In the genomic region with DNA sequence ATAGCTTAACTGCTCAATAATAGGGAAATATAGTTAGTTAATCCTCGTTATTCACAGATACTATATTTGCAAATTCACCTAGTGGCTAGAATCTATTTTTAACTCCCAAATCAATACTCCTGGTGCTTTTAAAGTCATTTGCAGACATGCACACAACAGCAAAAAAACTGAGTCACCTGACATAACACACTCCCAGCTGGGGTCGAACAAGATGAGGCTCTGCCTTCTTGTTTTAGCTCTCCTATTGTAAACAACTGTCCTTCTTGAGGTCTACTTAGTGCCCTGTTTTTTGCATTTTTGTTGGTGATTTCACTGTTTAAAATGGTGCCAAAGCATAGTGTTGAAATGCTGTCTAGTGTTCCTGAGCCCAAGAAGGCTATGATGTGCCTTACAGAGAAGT, we compare ENCODE assay signal across 23 cellular contexts.
"Had no signal": no experiment of that assay in that cellular context is flagged by ENCODE, and none has a peak within 500 bp of the region (broad histone marks: within the 10 kb centered on the region; RNA-seq: fewer than 3 reads in every experiment).

No MANE protein-coding gene starts in this region.

- H3K36me3 ChIP-seq: esophagus squamous epithelium, neural progenitor cell, sigmoid colon, stomach, tibial artery had no signal

- FAIRE-seq: endothelial cell of umbilical vein, keratinocyte had no signal

- H3K27me3 ChIP-seq: esophagus squamous epithelium, neural progenitor cell, sigmoid colon, stomach, testis, tibial artery had no signal

- H3K9me3 ChIP-seq: esophagus squamous epithelium, psoas muscle, sigmoid colon, stomach, testis, tibial artery had no signal

- H3K4me2 ChIP-seq: neural progenitor cell had no signal

- H2AFZ ChIP-seq: neural progenitor cell had no signal

- H3K27ac ChIP-seq: coronary artery, esophagus squamous epithelium, neural progenitor cell, psoas muscle, sigmoid colon, skin epidermis, stomach, testis, tibial artery had no signal

- H3K9ac ChIP-seq: neural progenitor cell had no signal

- H3K4me3 ChIP-seq: coronary artery, esophagus squamous epithelium, neural progenitor cell, psoas muscle, sigmoid colon, skin epidermis, stomach, testis, tibial artery had no signal

- DNase-seq: dermis blood vessel endothelial cell; effector memory CD4-positive, alpha-beta T cell; esophagus squamous epithelium; foreskin melanocyte; head of caudate nucleus; mesendoderm; midbrain; naive thymus-derived CD4-positive, alpha-beta T cell; psoas muscle; right cardiac atrium; sigmoid colon; stimulated activated CD4-positive, alpha-beta T cell treated with anti-CD3 and anti-CD28 coated beads, Interleukin-15, amount 100 ng/mL, for 24 hours; stimulated activated CD4-positive, alpha-beta T cell treated with anti-CD3 and anti-CD28 coated beads, Interleukin-4, amount 100 ng/mL, for 24 hours; stimulated activated naive CD4-positive, alpha-beta T cell treated with Interleukin-2 at 50 U/mL for 16 hours; stomach; testis; tibial artery had no signal

- H3K4me1 ChIP-seq: esophagus squamous epithelium, neural progenitor cell, psoas muscle, sigmoid colon, stomach, testis, tibial artery had no signal

- ATAC-seq: naive thymus-derived CD4-positive, alpha-beta T cell; psoas muscle; right cardiac atrium; stimulated activated effector memory CD8-positive, alpha-beta T cell treated with anti-CD3 and anti-CD28 coated beads, Interleukin-12 subunit alpha, Interleukin-12 subunit beta, amount 100 ng/mL, for 72 hours had no signal
